ENCODE assay signal across 8 cellular contexts in genomic region chr6:30570760-30571084, GRCh38. TPM values are rescaled to one million over a fixed set of nuclear protein-coding genes. Genes with fewer than 3 reads are reported as not detected.
DNase-seq lines count a peak whose midpoint lies in the region; ATAC-seq and TF ChIP-seq lines count a peak whose summit lies in the region.

No MANE protein-coding gene starts in this region.

- H2BK15ac ChIP-seq in IMR-90 (ENCODE audit: low read depth, low read length): no peak overlapping the region

- H3K9me1 ChIP-seq in IMR-90 (ENCODE audit: insufficient read depth, low read length): peaks cover 5% of the 10 kb centered on the region; the same call in 1 of the 2 replicates

- H4K20me1 ChIP-seq in IMR-90 (ENCODE audit: insufficient read depth, low read length): peaks cover 39% of the 10 kb centered on the region

- peak overlapping the region; percentile 95 for H3K27ac ChIP-seq in CD4-positive, CD25-positive, alpha-beta regulatory T cell (ENCODE audit: insufficient read depth, low read length, poor library complexity, severe bottlenecking)
- H3K27ac ChIP-seq in IMR-90 (ENCODE audit: insufficient read depth, low read length) (peak overlapping the region; percentile 32), mesodermal cell (ENCODE audit: low read depth, low read length, severe bottlenecking) (no peak overlapping the region)

- no peak for TF ChIP-seq POLR2A in IMR-90 (IDR thresholded peaks at IDR 0.05; ENCODE audit: low read depth, low read length)

- H3K4me1 Mint-ChIP-seq in CD4-positive, CD25-positive, alpha-beta regulatory T cell: peaks cover 24 to 65% (median 52%) of the 10 kb centered on the region in 4 donors
- peaks cover 40% of the 10 kb centered on the region for H3K4me1 Mint-ChIP-seq in chondrocyte (ENCODE audit: low read depth)

- H2AK5ac ChIP-seq in IMR-90 (ENCODE audit: low read depth, low read length): no peak overlapping the region

- H4K5ac ChIP-seq in IMR-90 (ENCODE audit: low read depth, low read length): peak overlapping the region; percentile 2; the same call in 1 of the 2 replicates

- H4K91ac ChIP-seq in IMR-90 (ENCODE audit: insufficient read depth, low read depth, low read length): no peak overlapping the region

- H2BK20ac ChIP-seq in IMR-90 (ENCODE audit: low read depth, low read length): no peak overlapping the region

- peak overlapping the region; percentile 90 for H3K4me2 ChIP-seq in IMR-90 (ENCODE audit: low read depth, low read length)

- TF ChIP-seq CTCF in IMR-90 (conservative IDR thresholded peaks at IDR 0.05; ENCODE audit: low read depth, low read length): no peak
- no peak for TF ChIP-seq CTCF in chondrocyte (IDR thresholded peaks at IDR 0.05)

- H3K9me3 ChIP-seq in CD4-positive, CD25-positive, alpha-beta regulatory T cell (ENCODE audit: control insufficient read depth in 2 of 2, low read length in 2 of 2): no peaks in the 10 kb centered on the region
- H3K9me3 ChIP-seq in IMR-90 (ENCODE audit: control insufficient read depth, insufficient read depth, low read length): no peaks in the 10 kb centered on the region
- H3K9me3 ChIP-seq in mesodermal cell (ENCODE audit: control insufficient read depth, low read length): no peaks in the 10 kb centered on the region

- peak overlapping the region; percentile 45 to 86 for H4K8ac ChIP-seq in IMR-90 (ENCODE audit: low read depth in 2 of 2, low read length in 2 of 2)

- intact Hi-C loops in IMR-90 (cut with micrococcal nuclease): loop anchor here (1.0 kb wide), 1 partner anchor 13 kb away; the partner anchor contains the start of gene PRR3

- H3K4me1 ChIP-seq in CD4-positive, CD25-positive, alpha-beta regulatory T cell (ENCODE audit: control insufficient read depth, insufficient read depth, low read length, poor library complexity, severe bottlenecking): peaks cover 41% of the 10 kb centered on the region
- H3K4me1 ChIP-seq in IMR-90 (ENCODE audit: control insufficient read depth, insufficient read depth, low read length) (peaks cover 3% of the 10 kb centered on the region), mesodermal cell (ENCODE audit: control insufficient read depth, insufficient read depth, low read length, poor library complexity, severe bottlenecking) (peaks cover 8% of the 10 kb centered on the region)

- dilution Hi-C loops in IMR-90 (cut with HindIII; ENCODE audit: low sequenced_read_pairs, unreplicated experiment): no loop called here

- peak overlapping the region; percentile 96 for H2AFZ ChIP-seq in IMR-90 (replicated peaks; ENCODE audit: low read length, poor library complexity)

- POLR2A ChIA-PET in IMR-90 (lab: Charles Lee; ENCODE audit: unreplicated experiment): interaction anchor here (0.5 to 0.6 kb wide), 2 partner anchors 17 to 147 kb away, joined by 3 to 31 read pairs; partner anchors contain the start of gene MDC1

- peak overlapping the region; percentile 72 for H3K9ac ChIP-seq in IMR-90 (ENCODE audit: low read depth, low read length)

- no peak overlapping the region for H2BK120ac ChIP-seq in IMR-90 (ENCODE audit: low read depth, low read length)

- H3K79me1 ChIP-seq in IMR-90 (ENCODE audit: low read depth in 1 of 2, low read length in 2 of 2): peaks cover 14 to 40% of the 10 kb centered on the region in 2 experiments

- H3K27me3 Mint-ChIP-seq in CD4-positive, CD25-positive, alpha-beta regulatory T cell: peaks cover 10% of the 10 kb centered on the region
- no peaks in the 10 kb centered on the region for H3K27me3 Mint-ChIP-seq in chondrocyte (ENCODE audit: low read depth)

- H2BK5ac ChIP-seq in IMR-90 (ENCODE audit: low read depth, low read length, poor library complexity, severe bottlenecking): peak overlapping the region; percentile 1

- H3K36me3 ChIP-seq in CD4-positive, CD25-positive, alpha-beta regulatory T cell (ENCODE audit: control insufficient read depth, insufficient read depth, low read length): peaks cover 2% of the 10 kb centered on the region
- 0 out of 2 replicates have a peak, but pooled peaks cover 1% of the 10 kb centered on the region for H3K36me3 ChIP-seq in IMR-90 (ENCODE audit: control insufficient read depth, insufficient read depth, low read length)
- peaks cover 24% of the 10 kb centered on the region for H3K36me3 ChIP-seq in mesodermal cell (ENCODE audit: control insufficient read depth, insufficient read depth, low read length)

- H3K9me3 Mint-ChIP-seq in CD4-positive, CD25-positive, alpha-beta regulatory T cell: no peaks in the 10 kb centered on the region
- no peaks in the 10 kb centered on the region for H3K9me3 Mint-ChIP-seq in chondrocyte (ENCODE audit: low read depth)

- peak overlapping the region; percentile 92 for H3K4me3 ChIP-seq in CD4-positive, CD25-positive, alpha-beta regulatory T cell (ENCODE audit: low read depth, low read length)
- peak overlapping the region; percentile 74 for H3K4me3 ChIP-seq in IMR-90 (ENCODE audit: insufficient read depth, low read depth, low read length)
- peak overlapping the region; percentile 76 for H3K4me3 ChIP-seq in mesodermal cell (ENCODE audit: extremely low read depth, insufficient read depth, low read length, poor library complexity, severe bottlenecking)

- TSS peak; percentile 38 for BruUV-seq in IMR-90 (replicated peaks; lab: Mats Ljungman, UMichigan)

- peak overlapping the region; percentile 92 to 99 (median 98) for H3K4me3 Mint-ChIP-seq in CD4-positive, CD25-positive, alpha-beta regulatory T cell
- peak overlapping the region; percentile 99 for H3K4me3 Mint-ChIP-seq in chondrocyte (ENCODE audit: unreplicated experiment)

- CTCF ChIA-PET in IMR-90 (lab: Yijun Ruan, JAX): interaction anchor here (0.5 to 1.5 kb wide), 2 partner anchors 9 to 29 kb away, joined by 3 to 4 read pairs; no protein-coding TSS in a partner anchor

- no peaks in the 10 kb centered on the region for H3K27me3 ChIP-seq in CD4-positive, CD25-positive, alpha-beta regulatory T cell (ENCODE audit: control insufficient read depth, insufficient read depth, low read length)
- H3K27me3 ChIP-seq in IMR-90 (ENCODE audit: control insufficient read depth, insufficient read depth, low read length): no peaks in the 10 kb centered on the region

- peak overlapping the region; percentile 39 for H3K14ac ChIP-seq in IMR-90 (replicated peaks; ENCODE audit: low read depth, low read length)

- ATAC-seq in CD4-positive, CD25-positive, alpha-beta regulatory T cell (ENCODE audit: low read depth in 2 of 2): peak; percentile 3 to 6
- ATAC-seq in GM21447 (IDR thresholded peaks at IDR 0.05; ENCODE audit: unreplicated experiment) (peak; percentile 19), IMR-90 (ENCODE audit: low read depth) (peak; percentile 16)

- TF ChIP-seq RAD21 in IMR-90 (IDR thresholded peaks at IDR 0.05; ENCODE audit: low read length): no peak

- no peaks in the 10 kb centered on the region for H3K36me3 Mint-ChIP-seq in CD4-positive, CD25-positive, alpha-beta regulatory T cell
- no peaks in the 10 kb centered on the region for H3K36me3 Mint-ChIP-seq in chondrocyte (ENCODE audit: low read depth)

- WGBS in IMR-90 (ENCODE audit: extremely low coverage in 2 of 2, insufficient read length in 1 of 2), 2 experiments: 0% methylated on average over 5 of the region's 17 CpGs; no CpG with 5 or more reads in 1 of the 2 experiments
- 5 to 9% methylated on average over 12 of the region's 17 CpGs for WGBS in mesodermal cell (ENCODE audit: insufficient coverage in 2 of 2), 2 experiments

- peak overlapping the region; percentile 35; the same call in 1 of the 2 replicates for H3K23ac ChIP-seq in IMR-90 (ENCODE audit: low read depth, low read length)

- H3K18ac ChIP-seq in IMR-90 (ENCODE audit: low read depth, low read length): no peak overlapping the region

- no peak overlapping the region for H2AK9ac ChIP-seq in IMR-90 (replicated peaks; ENCODE audit: low read depth, low read length, poor library complexity)

- in situ Hi-C loops in IMR-90 (cut with MboI; ENCODE audit: low sequenced_read_pairs): no loop called here

- H3K56ac ChIP-seq in IMR-90 (ENCODE audit: extremely low read depth, insufficient read depth, low read length): peak overlapping the region; percentile 51; the same call in 1 of the 2 replicates

- peak overlapping the region; percentile 42 for H3K4ac ChIP-seq in IMR-90 (ENCODE audit: low read depth, low read length)

- peak overlapping the region; percentile 96 to 100 (median 100) for H3K27ac Mint-ChIP-seq in CD4-positive, CD25-positive, alpha-beta regulatory T cell
- peak overlapping the region; percentile 100 for H3K27ac Mint-ChIP-seq in chondrocyte (ENCODE audit: unreplicated experiment)

- no peak for DNase-seq in CD4-positive, CD25-positive, alpha-beta regulatory T cell
- no peak for DNase-seq in IMR-90
- DNase-seq in chondrocyte (ENCODE audit: low spot score): no peak
- DNase-seq in HPDE6-E6E7 (ENCODE audit: extremely low spot score): no peak
- no peak for DNase-seq in NCI-H2196 treated with DMSO at 0.1 percent for 48 hours (lab: John Stamatoyannopoulos, UW; ENCODE audit: unreplicated experiment)
- no peak for DNase-seq in NCI-H2029 treated with DMSO at 0.1 percent for 48 hours (lab: John Stamatoyannopoulos, UW)

RNA-seq across cellular contexts. Expression of gene ABCF1, which starts 0.5 kb away (rescaled TPM):
- 113 TPM for total RNA-seq in CD4-positive, CD25-positive, alpha-beta regulatory T cell
- polyA plus RNA-seq in CD4-positive, CD25-positive, alpha-beta regulatory T cell: 10 to 100 TPM; 14.3 to 25.3 (median 16.4) TPM
- total RNA-seq in IMR-90 (2012; rRNA removed): 47.5 and 48.6 TPM in 2 replicates
- polyA plus RNA-seq in IMR-90 (2012; rRNA removed): 35.8 and 39.1 TPM in 2 replicates
- 29.2 and 30.4 TPM in 2 replicates for polyA plus RNA-seq in IMR-90 (2012; cell fraction: cytosol; rRNA removed)
- 48.3 and 57.9 TPM in 2 replicates for polyA plus RNA-seq in IMR-90 (2012; cell fraction: nucleus; rRNA removed; ENCODE audit: low replicate concordance)
- 51.9 to 66.1 TPM (median 53.0 TPM) in 3 replicates for total RNA-seq in chondrocyte
- polyA plus RNA-seq in mesodermal cell (2013, experiment 1 of 2): 42.5 TPM
- polyA plus RNA-seq in mesodermal cell (2013, experiment 2 of 2): 46.9 TPM

RNA-seq across cellular contexts. Expression of gene PRR3, which starts 13.6 kb away (rescaled TPM):
- total RNA-seq in CD4-positive, CD25-positive, alpha-beta regulatory T cell: 12.0 TPM
- polyA plus RNA-seq in CD4-positive, CD25-positive, alpha-beta regulatory T cell: 10 to 100 TPM in 1 of 4 donors, 1 to 10 TPM in 3; 4.9 to 10.1 (median 7.7) TPM
- total RNA-seq in IMR-90 (2012; rRNA removed) (7.2 TPM in 2 replicates), chondrocyte (8.6 to 13.6 TPM (median 9.9 TPM) in 3 replicates)
- polyA plus RNA-seq in IMR-90 (2012; rRNA removed): 16.7 and 17.3 TPM in 2 replicates
- 9.5 and 11.1 TPM in 2 replicates for polyA plus RNA-seq in IMR-90 (2012; cell fraction: cytosol; rRNA removed)
- 8.2 and 15.9 TPM in 2 replicates for polyA plus RNA-seq in IMR-90 (2012; cell fraction: nucleus; rRNA removed; ENCODE audit: low replicate concordance)
- 19.9 TPM for polyA plus RNA-seq in mesodermal cell (2013, experiment 1 of 2)
- 18.5 TPM for polyA plus RNA-seq in mesodermal cell (2013, experiment 2 of 2)

RNA-seq across cellular contexts. Expression of gene GNL1, which starts 14.4 kb away (rescaled TPM):
- 189 TPM for total RNA-seq in CD4-positive, CD25-positive, alpha-beta regulatory T cell
- polyA plus RNA-seq in CD4-positive, CD25-positive, alpha-beta regulatory T cell: 10 to 100 TPM; 36.6 to 41.7 (median 37.6) TPM
- total RNA-seq in IMR-90 (2012; rRNA removed) (33.9 and 40.5 TPM in 2 replicates), chondrocyte (57.7 to 76.7 TPM (median 61.5 TPM) in 3 replicates)
- polyA plus RNA-seq in IMR-90 (2012; rRNA removed): 43.7 and 44.0 TPM in 2 replicates
- polyA plus RNA-seq in IMR-90 (2012; cell fraction: cytosol; rRNA removed): 27.9 and 33.6 TPM in 2 replicates
- 45.1 and 54.4 TPM in 2 replicates for polyA plus RNA-seq in IMR-90 (2012; cell fraction: nucleus; rRNA removed; ENCODE audit: low replicate concordance)
- polyA plus RNA-seq in mesodermal cell (2013, experiment 1 of 2): 61.4 TPM
- polyA plus RNA-seq in mesodermal cell (2013, experiment 2 of 2): 52.1 TPM

RNA-seq across cellular contexts. Expression of gene PPP1R10, which starts 46.3 kb away (rescaled TPM):
- total RNA-seq in CD4-positive, CD25-positive, alpha-beta regulatory T cell: 164 TPM
- polyA plus RNA-seq in CD4-positive, CD25-positive, alpha-beta regulatory T cell: 10 to 100 TPM; 18.0 to 22.9 (median 19.7) TPM
- 16.1 and 18.8 TPM in 2 replicates for total RNA-seq in IMR-90 (2012; rRNA removed)
- 21.2 TPM in 2 replicates for polyA plus RNA-seq in IMR-90 (2012; rRNA removed)
- polyA plus RNA-seq in IMR-90 (2012; cell fraction: cytosol; rRNA removed): 11.5 and 12.8 TPM in 2 replicates
- 37.5 and 59.7 TPM in 2 replicates for polyA plus RNA-seq in IMR-90 (2012; cell fraction: nucleus; rRNA removed; ENCODE audit: low replicate concordance)
- total RNA-seq in chondrocyte: 57.1 to 64.5 TPM (median 58.2 TPM) in 3 replicates
- polyA plus RNA-seq in mesodermal cell (2013, experiment 1 of 2): 45.0 TPM
- 36.8 TPM for polyA plus RNA-seq in mesodermal cell (2013, experiment 2 of 2)

RNA-seq across cellular contexts. Expression of gene MRPS18B, which starts 46.9 kb away (rescaled TPM):
- 19.0 TPM for total RNA-seq in CD4-positive, CD25-positive, alpha-beta regulatory T cell
- polyA plus RNA-seq in CD4-positive, CD25-positive, alpha-beta regulatory T cell: 100 to 1,000 TPM; 121 to 165 (median 151) TPM
- total RNA-seq in IMR-90 (2012; rRNA removed) (71.7 and 82.3 TPM in 2 replicates), chondrocyte (23.3 to 25.4 TPM (median 24.7 TPM) in 3 replicates)
- polyA plus RNA-seq in IMR-90 (2012; rRNA removed): 51.2 and 59.8 TPM in 2 replicates
- polyA plus RNA-seq in IMR-90 (2012; cell fraction: cytosol; rRNA removed): 39.5 and 39.8 TPM in 2 replicates
- polyA plus RNA-seq in IMR-90 (2012; cell fraction: nucleus; rRNA removed; ENCODE audit: low replicate concordance): 11.0 and 12.8 TPM in 2 replicates
- 55.1 TPM for polyA plus RNA-seq in mesodermal cell (2013, experiment 1 of 2)
- 54.6 TPM for polyA plus RNA-seq in mesodermal cell (2013, experiment 2 of 2)
